Comparison of ENCODE assay signal across 8 cellular contexts in genomic region chr1:23557471-23558124, GRCh38. TPM values are rescaled to one million over a fixed set of nuclear protein-coding genes. Genes with fewer than 3 reads are reported as not detected.
DNase-seq lines count a peak whose midpoint lies in the region; ATAC-seq and TF ChIP-seq lines count a peak whose summit lies in the region.

No MANE protein-coding gene starts in this region.

- H2AFZ ChIP-seq in mesenchymal stem cell (ENCODE audit: low read depth, low read length), result no peak overlapping the region

- no peak overlapping the region for H2BK5ac ChIP-seq in mesenchymal stem cell (ENCODE audit: low read depth, low read length, poor library complexity, severe bottlenecking)

- no peak overlapping the region for H2BK12ac ChIP-seq in mesenchymal stem cell (ENCODE audit: low read length in 2 of 2)

- H2BK15ac ChIP-seq in mesenchymal stem cell (ENCODE audit: low read depth, poor library complexity, severe bottlenecking), result no peak overlapping the region

- H3K36me3 ChIP-seq in right atrium auricular region (peaks cover 23% of the 10 kb centered on the region), body of pancreas (replicated peaks in 1 of 2; ENCODE audit: insufficient read depth in 1 of 2, low read depth in 2 of 2) (no peaks in the 10 kb centered on the region), mesenchymal stem cell (ENCODE audit: control insufficient read depth in 1 of 2, insufficient read depth in 2 of 2, low read depth in 1 of 2, low read length in 2 of 2) (no peaks in the 10 kb centered on the region), uterus (no peaks in the 10 kb centered on the region)

- DNase-seq in right atrium auricular region (ENCODE audit: low spot score) (no peak), Right ventricle myocardium inferior (ENCODE audit: missing footprints) (no peak), body of pancreas (no peak), mesenchymal stem cell (no peak), uterus (no peak), RPMI8226 (no peak), GF-D8 (lab: John Stamatoyannopoulos, UW) (no peak)
- DNase-seq in stimulated activated naive CD4-positive, alpha-beta T cell treated with Interleukin-2 at 50 U/mL for 16 hours (lab: John Stamatoyannopoulos, UW), result no peak

- H3K4me1 ChIP-seq in right atrium auricular region (peaks cover 0 to 68% of the 10 kb centered on the region in 2 donors), body of pancreas (peaks cover 77% of the 10 kb centered on the region), mesenchymal stem cell (ENCODE audit: control insufficient read depth, insufficient read depth, low read depth, low read length) (peaks cover 34% of the 10 kb centered on the region), uterus (peaks cover 0 to 4% of the 10 kb centered on the region in 2 donors)

- TF ChIP-seq POLR2A in body of pancreas (IDR thresholded peaks at IDR 0.05), result no peak
- no peak for TF ChIP-seq POLR2A in uterus (IDR thresholded peaks at IDR 0.05)

- H4K8ac ChIP-seq in mesenchymal stem cell (ENCODE audit: low read length), result no peak overlapping the region

- peak overlapping the region; percentile 68 to 79 for H3K4me3 ChIP-seq in right atrium auricular region
- peak overlapping the region in 1 of 2 donors; percentile 66 for H3K4me3 ChIP-seq in body of pancreas
- peak overlapping the region in 1 of 2 experiments; percentile 86 for H3K4me3 ChIP-seq in mesenchymal stem cell (ENCODE audit: insufficient read depth in 1 of 2, low read depth in 1 of 2, low read length in 2 of 2)
- H3K4me3 ChIP-seq in uterus, result peak overlapping the region; percentile 59 to 65

- H3K27me3 ChIP-seq in right atrium auricular region, result no peaks in the 10 kb centered on the region
- no peaks in the 10 kb centered on the region for H3K27me3 ChIP-seq in body of pancreas
- peaks cover 0 to 16% of the 10 kb centered on the region in 2 experiments for H3K27me3 ChIP-seq in mesenchymal stem cell (ENCODE audit: control insufficient read depth in 1 of 2, insufficient read depth in 1 of 2, low read length in 2 of 2)
- H3K27me3 ChIP-seq in uterus, result no peaks in the 10 kb centered on the region

- TF ChIP-seq CTCF in right atrium auricular region (IDR thresholded peaks at IDR 0.05) (no peak), body of pancreas (IDR thresholded peaks at IDR 0.05) (no peak), uterus (IDR thresholded peaks at IDR 0.05) (no peak)

- peak overlapping the region in 1 of 2 experiments; percentile 73 for H3K14ac ChIP-seq in mesenchymal stem cell (ENCODE audit: low read length in 2 of 2)

- ATAC-seq in Right ventricle myocardium inferior (no peak), body of pancreas (no peak)

- H3K9ac ChIP-seq in mesenchymal stem cell (ENCODE audit: low read length), result peak overlapping the region; percentile 97

- intact Hi-C loops in Right ventricle myocardium inferior (cut with DNase I), result loop anchor here (10.0 kb wide), 1 partner anchor 357 kb away; the partner anchor contains the start of gene CNR2
- intact Hi-C loops in body of pancreas (cut with DNase I), result no loop called here
- intact Hi-C loops in uterus (cut with DNase I; ENCODE audit: low total_unique reads), result no loop called here

- H3K27ac ChIP-seq in right atrium auricular region (peak overlapping the region; percentile 90 to 93), body of pancreas (peak overlapping the region; percentile 90 to 94 (median 92)), mesenchymal stem cell (ENCODE audit: low read length, poor library complexity, severe bottlenecking) (no peak overlapping the region), uterus (peak overlapping the region; percentile 82 to 90)

- H3K4me2 ChIP-seq in mesenchymal stem cell (ENCODE audit: low read length, poor library complexity, severe bottlenecking), result peak overlapping the region; percentile 80

- peak overlapping the region; percentile 79 to 93 for H3K18ac ChIP-seq in mesenchymal stem cell (ENCODE audit: low read depth in 1 of 2, low read length in 2 of 2)

- peak overlapping the region; percentile 6 for H2BK120ac ChIP-seq in mesenchymal stem cell (ENCODE audit: low read depth, low read length)

- WGBS in body of pancreas, 2 donors, result 31 to 38% methylated on average over 8 of the region's 8 CpGs
- 0% methylated on average over 2 of the region's 8 CpGs for WGBS in mesenchymal stem cell

- H3K9me3 ChIP-seq in right atrium auricular region, result no peaks in the 10 kb centered on the region
- H3K9me3 ChIP-seq in body of pancreas, result no peaks in the 10 kb centered on the region
- H3K9me3 ChIP-seq in mesenchymal stem cell (ENCODE audit: control insufficient read depth, low read length), result no peaks in the 10 kb centered on the region
- H3K9me3 ChIP-seq in uterus, result no peaks in the 10 kb centered on the region

- H3K79me1 ChIP-seq in mesenchymal stem cell (replicated peaks; ENCODE audit: low read length, poor library complexity, severe bottlenecking), result peaks cover 3% of the 10 kb centered on the region

- no peak overlapping the region for H4K91ac ChIP-seq in mesenchymal stem cell (ENCODE audit: low read length)

- no peak overlapping the region for H2AK5ac ChIP-seq in mesenchymal stem cell (ENCODE audit: low read length, severe bottlenecking)

- peak overlapping the region in 1 of 2 experiments; percentile 7 for H3K4ac ChIP-seq in mesenchymal stem cell (ENCODE audit: low read depth in 1 of 2, low read length in 2 of 2)

- peak overlapping the region in 1 of 2 experiments; percentile 51 for H3K23ac ChIP-seq in mesenchymal stem cell (ENCODE audit: low read length in 2 of 2)

RNA-seq across cellular contexts. Expression of gene ID3, which starts 1.7 kb away (rescaled TPM):
- total RNA-seq in right atrium auricular region (100 to 1,000 TPM; 145 to 357 TPM), Right ventricle myocardium inferior (90.3 TPM), body of pancreas (100 to 1,000 TPM in 1 of 2 donors, 10 to 100 TPM in 1; 65.9 to 118 TPM), uterus (100 to 1,000 TPM in 3 of 4 donors, 10 to 100 TPM in 1; 38.4 to 652 (median 260) TPM)
- polyA plus RNA-seq in mesenchymal stem cell (2013, experiment 1 of 2), result 497 TPM
- 504 TPM for polyA plus RNA-seq in mesenchymal stem cell (2013, experiment 2 of 2)

RNA-seq across cellular contexts. Expression of gene E2F2, which starts 26.6 kb away (rescaled TPM):
- total RNA-seq in right atrium auricular region (under 1 TPM; 0.20 to 0.33 TPM), Right ventricle myocardium inferior (0.76 TPM), body of pancreas (under 1 TPM in 1 of 2 donors, not detected in 1; under 0.01 TPM), uterus (1 to 10 TPM in 1 of 4 donors, under 1 TPM in 1, not detected in 2; 0.12 to 4.4 TPM)
- polyA plus RNA-seq in mesenchymal stem cell (2013, experiment 1 of 2), result 0.59 TPM
- 0.44 TPM for polyA plus RNA-seq in mesenchymal stem cell (2013, experiment 2 of 2)
